Comparison of ENCODE assay signal across 8 cellular contexts in the genomic region with DNA sequence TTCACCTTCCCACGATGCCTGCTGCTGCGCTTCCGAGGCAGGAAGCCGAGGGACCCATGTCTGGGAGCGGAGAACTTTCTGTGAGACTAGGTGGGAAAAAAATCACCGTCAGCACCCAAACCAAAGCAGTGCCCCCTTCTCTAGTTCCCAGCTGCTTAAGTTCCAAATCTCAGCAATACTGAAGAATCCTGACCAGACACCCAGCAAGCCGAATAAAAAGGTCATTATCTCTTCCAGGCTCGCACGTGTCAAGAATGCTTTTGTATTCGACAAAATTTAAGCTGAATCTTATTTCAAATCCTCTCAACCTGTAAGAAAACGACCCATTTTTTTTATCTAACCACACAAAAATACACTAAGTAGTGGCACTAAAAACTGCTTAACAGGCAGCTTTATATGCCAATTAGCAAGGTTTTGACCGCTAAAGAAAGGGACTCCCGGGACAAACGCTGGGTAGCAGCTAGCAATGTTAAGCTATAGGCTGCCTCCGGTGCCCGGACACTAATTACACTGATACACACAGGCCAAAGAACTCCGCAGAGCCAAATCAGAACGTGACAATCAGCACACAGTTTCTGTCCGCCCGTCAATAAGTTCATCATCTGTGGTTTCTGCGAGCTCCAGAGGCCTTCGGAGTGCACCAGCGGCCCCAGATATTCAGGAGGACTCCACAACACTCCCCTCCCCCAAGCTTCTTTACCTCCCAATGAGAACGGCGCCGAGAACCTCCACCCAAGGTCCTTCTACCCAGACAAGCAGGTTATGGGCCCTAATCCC. TPM values are rescaled to one million over a fixed set of nuclear protein-coding genes. Genes with fewer than 3 reads are reported as not detected.
DNase-seq lines count a peak whose midpoint lies in the region; ATAC-seq, FAIRE-seq and TF ChIP-seq lines count a peak whose summit lies in the region.

No MANE protein-coding gene starts in this region.

- H3K79me2 ChIP-seq in KMS-11 (ENCODE audit: insufficient read depth, low read depth), result peaks cover 48% of the 10 kb centered on the region

- peak overlapping the region; percentile 95 for H3K9ac ChIP-seq in KMS-11
- H3K9ac ChIP-seq in adipocyte (ENCODE audit: low read length), result peak overlapping the region; percentile 99
- H3K9ac ChIP-seq in iPS-15b (ENCODE audit: low read depth, low read length), result peak overlapping the region; percentile 100

- H3K4me1 ChIP-seq in KMS-11 (ENCODE audit: low read depth, poor library complexity, severe bottlenecking), result peaks cover 39% of the 10 kb centered on the region
- H3K4me1 ChIP-seq in adipocyte (ENCODE audit: control insufficient read depth, insufficient read depth, low read length), result peaks cover 42% of the 10 kb centered on the region
- peaks cover 13% of the 10 kb centered on the region for H3K4me1 ChIP-seq in iPS-15b (ENCODE audit: control insufficient read depth, insufficient read depth, low read length)
- H3K4me1 ChIP-seq in small intestine (ENCODE audit: control insufficient read depth in 2 of 2, insufficient read depth in 1 of 2, low read depth in 1 of 2, low read length in 1 of 2), result peaks cover 0 to 2% of the 10 kb centered on the region in 2 donors

- H3K9me3 ChIP-seq in adipocyte (ENCODE audit: control insufficient read depth, low read length) (no peaks in the 10 kb centered on the region), iPS-15b (ENCODE audit: control insufficient read depth, insufficient read depth, low read length) (no peaks in the 10 kb centered on the region), small intestine (ENCODE audit: control insufficient read depth, low read depth) (no peaks in the 10 kb centered on the region)

- H3K27me3 ChIP-seq in KMS-11 (ENCODE audit: insufficient read depth, low read depth) (no peaks in the 10 kb centered on the region), adipocyte (replicated peaks; ENCODE audit: control insufficient read depth, insufficient read depth, low read length) (no peaks in the 10 kb centered on the region), iPS-15b (ENCODE audit: control insufficient read depth, insufficient read depth, low read length) (no peaks in the 10 kb centered on the region), small intestine (ENCODE audit: control insufficient read depth in 2 of 2, insufficient read depth in 2 of 2, low read length in 2 of 2) (no peaks in the 10 kb centered on the region)

- peak overlapping the region; percentile 76 for H3K4me2 ChIP-seq in KMS-11

- H3K4me3 ChIP-seq in KMS-11 (IDR thresholded peaks at IDR 0.05; ENCODE audit: insufficient read depth, low read depth, low read length) (peak overlapping the region; percentile 70), adipocyte (ENCODE audit: low read length) (peak overlapping the region; percentile 96), iPS-15b (ENCODE audit: low read depth, low read length) (peak overlapping the region; percentile 98), small intestine (ENCODE audit: low read depth in 1 of 2, low read length in 2 of 2) (peak overlapping the region; percentile 69 to 86)

- no peak for FAIRE-seq in small intestine (lab: Jason Lieb, UNC)

- TF ChIP-seq CTCF in KMS-11 (conservative IDR thresholded peaks at IDR 0.05; ENCODE audit: low read depth, low read length), result no peak

- no peak for ATAC-seq in HG03565 (IDR thresholded peaks at IDR 0.05; ENCODE audit: unreplicated experiment)

- H3K36me3 ChIP-seq in KMS-11 (ENCODE audit: insufficient read depth), result peaks cover 43% of the 10 kb centered on the region; the same call in 1 of the 2 replicates
- peaks cover 46% of the 10 kb centered on the region for H3K36me3 ChIP-seq in adipocyte (ENCODE audit: control insufficient read depth, insufficient read depth, low read length, severe bottlenecking)
- H3K36me3 ChIP-seq in iPS-15b (ENCODE audit: control insufficient read depth, insufficient read depth, low read length), result peaks cover 54% of the 10 kb centered on the region
- peaks cover 17 to 22% of the 10 kb centered on the region in 2 donors for H3K36me3 ChIP-seq in small intestine (ENCODE audit: control insufficient read depth in 2 of 2, insufficient read depth in 2 of 2, low read length in 2 of 2)

- H3K27ac ChIP-seq in KMS-11, result peak overlapping the region; percentile 93
- H3K27ac ChIP-seq in small intestine (ENCODE audit: low read depth in 1 of 2, low read length in 1 of 2), result peak overlapping the region; percentile 76 to 100

- no peak overlapping the region for H2AFZ ChIP-seq in KMS-11 (ENCODE audit: low read depth)

- DNase-seq in NCI-H345 (lab: John Stamatoyannopoulos, UW) (peak; percentile 16), NCI-H345 treated with DMSO at 0.1 percent for 48 hours (lab: John Stamatoyannopoulos, UW; ENCODE audit: unreplicated experiment) (no peak), adipocyte (ENCODE audit: low read depth) (peak; percentile 70), small intestine (peak; percentile 56), islet precursor cell (no peak)

- WGBS in small intestine, 3 donors, result 0 to 3% (median 1%) methylated on average over 23 to 26 of the region's 26 CpGs

- H4K20me1 ChIP-seq in KMS-11 (ENCODE audit: insufficient read depth), result peaks cover 46% of the 10 kb centered on the region

RNA-seq across cellular contexts. Expression of a gene that starts 0.7 kb away (rescaled TPM):
- 1,000 to 10,000 TPM; 1,757 to 4,298 (median 3,624) TPM for polyA plus RNA-seq in small intestine

RNA-seq across cellular contexts. Expression of a gene that starts 31.1 kb away (rescaled TPM):
- polyA plus RNA-seq in small intestine, result 10 to 100 TPM in 1 of 3 donors, 1 to 10 TPM in 1, not detected in 1; 1.4 to 10.7 TPM

Comparison
In these comparisons a context has a peak if more than half of its experiments do, and no peak if none do; other contexts are left out.
1. DNase-seq: peak in NCI-H345 (single experiment), adipocyte (single experiment) and small intestine (single experiment); none in NCI-H345 treated with DMSO at 0.1 percent for 48 hours (single experiment) and islet precursor cell (single experiment).
2. Peak in every context shown above with its lines, with median percentiles within 50 percentile points of each other: H3K4me3 ChIP-seq and H3K9ac ChIP-seq.